9 cellular contexts compared by ENCODE assay signal in genomic region chr17:28760987-28761562, GRCh38. TPM values are rescaled to one million over a fixed set of nuclear protein-coding genes. Genes with fewer than 3 reads are reported as not detected.
DNase-seq lines count a peak whose midpoint lies in the region; ATAC-seq and TF ChIP-seq lines count a peak whose summit lies in the region.
"Had no signal": no experiment of that assay in that cellular context is flagged by ENCODE, and none has a peak within 500 bp of the region (broad histone marks: within the 10 kb centered on the region; RNA-seq: fewer than 3 reads in every experiment).

No MANE protein-coding gene starts in this region.

- ATAC-seq in activated naive CD4-positive, alpha-beta T cell treated with anti-CD3 and anti-CD28 coated beads, Interleukin-2, amount 50 U/mL, for 72 hours, result no peak
- no peak for ATAC-seq in GM21526 (IDR thresholded peaks at IDR 0.05; ENCODE audit: low FRiP score, unreplicated experiment)

- no TSS peak for BruUV-seq in MCF 10A (replicated peaks; lab: Mats Ljungman, UMichigan)

- H3K9ac ChIP-seq in liver (ENCODE audit: low read depth in 1 of 2, low read length in 2 of 2), result no peak overlapping the region

- POLR2A ChIA-PET in MCF 10A (lab: Yijun Ruan, JAX), result interaction anchor here (1.1 to 6.2 kb wide), 14 partner anchors 9 to 191 kb away, joined by 3 to 52 read pairs (median 4); partner anchors contain the start of genes DHRS13, FAM222B, FLOT2 and NEK8

- H3K9me3 Mint-ChIP-seq in MCF 10A (ENCODE audit: unreplicated experiment), result no peaks in the 10 kb centered on the region
- no peaks in the 10 kb centered on the region for H3K9me3 Mint-ChIP-seq in activated naive CD4-positive, alpha-beta T cell treated with anti-CD3 and anti-CD28 coated beads, Interleukin-2, amount 50 U/mL, for 72 hours
- H3K9me3 Mint-ChIP-seq: activated naive CD4-positive, alpha-beta T cell treated with anti-CD3 and anti-CD28 coated beads, Interleukin-2, amount 50 U/mL, for 24 hours had no signal

- H3K4me1 ChIP-seq in liver (ENCODE audit: control insufficient read depth in 4 of 4, insufficient read depth in 4 of 4, low read length in 3 of 4) (peaks cover 0 to 11% (median 7%) of the 10 kb centered on the region in 4 donors), hepatocyte (ENCODE audit: insufficient read depth) (no peaks in the 10 kb centered on the region)

- H3K4me3 ChIP-seq in liver (ENCODE audit: low read depth in 1 of 3, low read length in 3 of 3) (no peak overlapping the region), hepatocyte (no peak overlapping the region)

- H3K27me3 ChIP-seq in liver (ENCODE audit: control insufficient read depth in 4 of 4, insufficient read depth in 4 of 4, low read length in 3 of 4) (no peaks in the 10 kb centered on the region), hepatocyte (no peaks in the 10 kb centered on the region)

- H3K27ac ChIP-seq in C4-2B (peak overlapping the region; percentile 82), liver (ENCODE audit: low read depth in 1 of 2, low read length in 2 of 2) (no peak overlapping the region), hepatocyte (no peak overlapping the region)

- peaks cover 90% of the 10 kb centered on the region for H3K36me3 Mint-ChIP-seq in MCF 10A (ENCODE audit: insufficient read depth, unreplicated experiment)
- no peaks in the 10 kb centered on the region for H3K36me3 Mint-ChIP-seq in activated naive CD4-positive, alpha-beta T cell treated with anti-CD3 and anti-CD28 coated beads, Interleukin-2, amount 50 U/mL, for 72 hours

- CTCF ChIA-PET in MCF 10A (lab: Yijun Ruan, JAX), result interaction anchor here (0.7 to 5.1 kb wide), 10 partner anchors 9 to 188 kb away, joined by 3 to 59 read pairs (median 4); partner anchors contain the start of genes DHRS13, ERAL1 and TLCD1

- peaks cover 7 to 30% (median 13%) of the 10 kb centered on the region in 4 donors for H3K36me3 ChIP-seq in liver (ENCODE audit: control insufficient read depth in 4 of 4, insufficient read depth in 3 of 4, low read depth in 1 of 4, low read length in 3 of 4)
- H3K36me3 ChIP-seq in hepatocyte (replicated peaks; ENCODE audit: insufficient read depth, low read depth), result no peaks in the 10 kb centered on the region

- H3K9me3 ChIP-seq in liver (ENCODE audit: control insufficient read depth in 4 of 4, low read length in 3 of 4) (no peaks in the 10 kb centered on the region), hepatocyte (ENCODE audit: low read depth) (no peaks in the 10 kb centered on the region)

- TF ChIP-seq RAD21 in liver (IDR thresholded peaks at IDR 0.05), result peak in 1 of 2 donors; percentile 47

- H3K4me1 Mint-ChIP-seq in MCF 10A (ENCODE audit: insufficient read depth, unreplicated experiment), result peaks cover 17% of the 10 kb centered on the region

- H3K9me2 ChIP-seq in hepatocyte (replicated peaks; ENCODE audit: insufficient read depth), result no peaks in the 10 kb centered on the region

- H3K79me2 ChIP-seq in hepatocyte, result peaks cover 23% of the 10 kb centered on the region

- intact Hi-C loops in MCF 10A (cut with micrococcal nuclease), result loop anchor here (5.0 kb wide), 2 partner anchors 81 to 156 kb away; partner anchors contain the start of gene FAM222B

- no peak overlapping the region for H3K27ac Mint-ChIP-seq in MCF 10A (ENCODE audit: low read depth, unreplicated experiment)
- peak overlapping the region in 1 of 2 donors; percentile 55 for H3K27ac Mint-ChIP-seq in activated naive CD4-positive, alpha-beta T cell treated with anti-CD3 and anti-CD28 coated beads, Interleukin-2, amount 50 U/mL, for 72 hours
- H3K27ac Mint-ChIP-seq: activated naive CD4-positive, alpha-beta T cell treated with anti-CD3 and anti-CD28 coated beads, Interleukin-2, amount 50 U/mL, for 24 hours had no signal

- H3K4me2 ChIP-seq in hepatocyte, result no peak overlapping the region

- peaks cover 4% of the 10 kb centered on the region for H4K20me1 ChIP-seq in hepatocyte (ENCODE audit: insufficient read depth, poor library complexity, severe bottlenecking)

- WGBS in liver, result 46% methylated on average over 7 of the region's 7 CpGs
- 62% methylated on average over 7 of the region's 7 CpGs for WGBS in hepatocyte (ENCODE audit: low lambda C conversion rate, missing lambda C conversion rate)

- DNase-seq in NCI-H146 (lab: John Stamatoyannopoulos, UW), result peak; percentile 60
- DNase-seq in MCF 10A (ENCODE audit: unreplicated experiment), result peak; percentile 65
- no peak for DNase-seq in activated naive CD4-positive, alpha-beta T cell treated with anti-CD3 and anti-CD28 coated beads, Interleukin-2, amount 50 U/mL, for 72 hours (ENCODE audit: low spot score in 2 of 2)
- no peak for DNase-seq in NCI-H2171 treated with DMSO at 0.1 percent for 48 hours (lab: John Stamatoyannopoulos, UW)
- no peak for DNase-seq in hepatocyte (ENCODE audit: low spot score)

- TF ChIP-seq CTCF in C4-2B (conservative IDR thresholded peaks at IDR 0.05) (no peak), MCF 10A (IDR thresholded peaks at IDR 0.05; ENCODE audit: unreplicated experiment) (no peak), liver (IDR thresholded peaks at IDR 0.05; ENCODE audit: low read depth, low read length, missing input control) (no peak), hepatocyte (IDR thresholded peaks at IDR 0.05; ENCODE audit: poor library complexity) (no peak)

- H3K27me3 Mint-ChIP-seq in MCF 10A (ENCODE audit: insufficient read depth, unreplicated experiment), result no peaks in the 10 kb centered on the region
- H3K27me3 Mint-ChIP-seq: activated naive CD4-positive, alpha-beta T cell treated with anti-CD3 and anti-CD28 coated beads, Interleukin-2, amount 50 U/mL, for 24 hours had no signal

- H2AFZ ChIP-seq in hepatocyte, result no peak overlapping the region

- no peak overlapping the region for H3K4me3 Mint-ChIP-seq in MCF 10A (ENCODE audit: unreplicated experiment)
- H3K4me3 Mint-ChIP-seq: activated naive CD4-positive, alpha-beta T cell treated with anti-CD3 and anti-CD28 coated beads, Interleukin-2, amount 50 U/mL, for 24 hours had no signal

TF ChIP-seq in liver, 16 proteins besides CTCF, POLR2A, EP300 and RAD21 (continues in another document):
- TF ChIP-seq SP1 (IDR thresholded peaks at IDR 0.05), result no peak
- no peak for TF ChIP-seq JUND (IDR thresholded peaks at IDR 0.05)
- TF ChIP-seq EGR1 (IDR thresholded peaks at IDR 0.05; ENCODE audit: low read depth in 2 of 2), result no peak
- no peak for TF ChIP-seq YY1 (IDR thresholded peaks at IDR 0.05)
- peak in 1 of 2 donors; percentile 34 for TF ChIP-seq GABPA (IDR thresholded peaks at IDR 0.05 in 1 of 2, conservative IDR thresholded peaks at IDR 0.05 in 1 of 2)
- TF ChIP-seq REST (IDR thresholded peaks at IDR 0.05), result no peak
- no peak for TF ChIP-seq TAF1 (conservative IDR thresholded peaks at IDR 0.05)
- peak; percentile 65 to 76 for TF ChIP-seq RXRA (IDR thresholded peaks at IDR 0.05)

RNA-seq across cellular contexts. Expression of gene TRAF4, which starts 17.3 kb away (rescaled TPM):
- total RNA-seq in MCF 10A (2022) (106 and 126 TPM in 2 replicates), liver (10 to 100 TPM in 1 of 2 donors, 1 to 10 TPM in 1; 8.5 to 32.0 TPM), hepatocyte (99.5 and 107 TPM in 2 replicates)
- polyA plus RNA-seq in liver (10 to 100 TPM; 16.2 to 31.5 TPM), hepatocyte (66.2 and 81.4 TPM in 2 replicates)
- total RNA-seq in activated naive CD4-positive, alpha-beta T cell treated with anti-CD3 and anti-CD28 coated beads, Interleukin-2, amount 50 U/mL, for 72 hours, result 100 to 1,000 TPM in 1 of 2 donors, 10 to 100 TPM in 1; 88.3 to 168 TPM

RNA-seq across cellular contexts. Expression of gene NEK8, which starts 32.5 kb away (rescaled TPM):
- total RNA-seq in MCF 10A (2022) (4.5 and 8.6 TPM in 2 replicates), liver (1 to 10 TPM; 6.3 to 7.8 TPM), hepatocyte (3.3 and 5.5 TPM in 2 replicates)
- polyA plus RNA-seq in liver (1 to 10 TPM; 1.7 to 2.7 TPM), hepatocyte (8.1 and 9.7 TPM in 2 replicates)
- total RNA-seq in activated naive CD4-positive, alpha-beta T cell treated with anti-CD3 and anti-CD28 coated beads, Interleukin-2, amount 50 U/mL, for 72 hours, result 1 to 10 TPM; 5.3 to 6.4 TPM

RNA-seq across cellular contexts. Expression of gene TLCD1, which starts 35.0 kb away (rescaled TPM):
- 13.4 and 18.7 TPM in 2 replicates for total RNA-seq in MCF 10A (2022)
- total RNA-seq in liver, result 1 to 10 TPM; 4.4 to 7.9 TPM
- polyA plus RNA-seq in liver, result 1 to 10 TPM; 5.1 to 8.8 TPM
- 10 to 100 TPM in 1 of 2 donors, 1 to 10 TPM in 1; 4.4 to 10.2 TPM for total RNA-seq in activated naive CD4-positive, alpha-beta T cell treated with anti-CD3 and anti-CD28 coated beads, Interleukin-2, amount 50 U/mL, for 72 hours
- 12.5 and 14.6 TPM in 2 replicates for total RNA-seq in hepatocyte
- polyA plus RNA-seq in hepatocyte, result 23.4 and 26.6 TPM in 2 replicates

RNA-seq across cellular contexts. Expression of gene RPL23A, which starts 41.3 kb away (rescaled TPM):
- total RNA-seq in MCF 10A (2022), result 1,941 and 2,110 TPM in 2 replicates
- 100 to 1,000 TPM; 106 to 189 TPM for total RNA-seq in liver
- 100 to 1,000 TPM; 484 to 507 TPM for polyA plus RNA-seq in liver
- total RNA-seq in activated naive CD4-positive, alpha-beta T cell treated with anti-CD3 and anti-CD28 coated beads, Interleukin-2, amount 50 U/mL, for 72 hours, result 1,000 to 10,000 TPM; 2,221 to 2,736 TPM
- total RNA-seq in hepatocyte, result 501 and 614 TPM in 2 replicates
- 1,050 and 1,115 TPM in 2 replicates for polyA plus RNA-seq in hepatocyte

RNA-seq across cellular contexts. Expression of gene RAB34, which starts 43.4 kb away (rescaled TPM):
- 90.0 and 105 TPM in 2 replicates for total RNA-seq in MCF 10A (2022)
- 10 to 100 TPM in 1 of 2 donors, 1 to 10 TPM in 1; 5.6 to 14.3 TPM for total RNA-seq in liver
- 1 to 10 TPM; 4.5 to 9.6 TPM for polyA plus RNA-seq in liver
- 10 to 100 TPM; 20.5 to 46.4 TPM for total RNA-seq in activated naive CD4-positive, alpha-beta T cell treated with anti-CD3 and anti-CD28 coated beads, Interleukin-2, amount 50 U/mL, for 72 hours
- 160 and 184 TPM in 2 replicates for total RNA-seq in hepatocyte
- polyA plus RNA-seq in hepatocyte, result 180 and 185 TPM in 2 replicates

Comparison
In these comparisons a context has a peak if more than half of its experiments do, and no peak if none do; other contexts are left out.
1. DNase-seq: peak in NCI-H146 (single experiment) and MCF 10A (single experiment); none in activated naive CD4-positive, alpha-beta T cell treated with anti-CD3 and anti-CD28 coated beads, Interleukin-2, amount 50 U/mL, for 72 hours (0 of 2), NCI-H2171 treated with DMSO at 0.1 percent for 48 hours (single experiment) and hepatocyte (single experiment).